12 cellular contexts compared by ENCODE assay signal in genomic region chr3:150237490-150237889, GRCh38.
DNase-seq lines count a peak whose midpoint lies in the region; ATAC-seq and TF ChIP-seq lines count a peak whose summit lies in the region.
"Had no signal": no experiment of that assay in that cellular context is flagged by ENCODE, and none has a peak within 500 bp of the region (broad histone marks: within the 10 kb centered on the region; RNA-seq: fewer than 3 reads in every experiment).

No MANE protein-coding gene starts in this region.

- H3K27ac Mint-ChIP-seq in activated naive CD4-positive, alpha-beta T cell treated with anti-CD3 and anti-CD28 coated beads for 36 hours = no peak overlapping the region

- H3K36me3 ChIP-seq in MG63 = no peaks in the 10 kb centered on the region
- H3K36me3 ChIP-seq in muscle layer of duodenum (ENCODE audit: control insufficient read depth in 1 of 2, insufficient read depth in 2 of 2, low read length in 2 of 2) = peaks cover 0 to 4% of the 10 kb centered on the region in 2 donors

- H3K4me3 ChIP-seq in MG63 (no peak overlapping the region), cardiac fibroblast (replicated peaks in 1 of 2; ENCODE audit: low read depth in 2 of 2, low read length in 2 of 2) (no peak overlapping the region), muscle layer of duodenum (ENCODE audit: low read depth in 1 of 2, low read length in 2 of 2) (no peak overlapping the region)

- H3K9me3 Mint-ChIP-seq in activated naive CD4-positive, alpha-beta T cell treated with anti-CD3 and anti-CD28 coated beads for 36 hours = no peaks in the 10 kb centered on the region

- intact Hi-C loops in activated naive CD4-positive, alpha-beta T cell treated with anti-CD3 and anti-CD28 coated beads for 36 hours (cut with micrococcal nuclease) = no loop called here

- peaks cover 2% of the 10 kb centered on the region for H3K27me3 Mint-ChIP-seq in activated naive CD4-positive, alpha-beta T cell treated with anti-CD3 and anti-CD28 coated beads for 36 hours (ENCODE audit: low read depth)
- H3K27me3 Mint-ChIP-seq: CD4-positive, alpha-beta memory T cell had no signal

- ATAC-seq in stimulated activated naive CD8-positive, alpha-beta T cell treated with anti-CD3 and anti-CD28 coated beads, Interleukin-15, Interleukin-2, amounts not matched to agents 100 U/mL and 50 U/mL, for 24 hours = no peak
- no peak for ATAC-seq in HG03025 (IDR thresholded peaks at IDR 0.05; ENCODE audit: low FRiP score, unreplicated experiment)

- H3K27me3 ChIP-seq in MG63 (no peaks in the 10 kb centered on the region), muscle layer of duodenum (ENCODE audit: low read depth, low read length) (no peaks in the 10 kb centered on the region)

- peak overlapping the region; percentile 76 for H3K27ac ChIP-seq in muscle layer of duodenum (ENCODE audit: low read length)

- no peak for TF ChIP-seq CTCF in cardiac fibroblast (IDR thresholded peaks at IDR 0.05; ENCODE audit: low read depth, low read length)

- H3K4me3 Mint-ChIP-seq in activated naive CD4-positive, alpha-beta T cell treated with anti-CD3 and anti-CD28 coated beads for 36 hours = no peak overlapping the region
- H3K4me3 Mint-ChIP-seq: CD4-positive, alpha-beta memory T cell had no signal

- H3K36me3 Mint-ChIP-seq in activated naive CD4-positive, alpha-beta T cell treated with anti-CD3 and anti-CD28 coated beads for 36 hours (ENCODE audit: low read depth) = no peaks in the 10 kb centered on the region
- H3K36me3 Mint-ChIP-seq: CD4-positive, alpha-beta memory T cell had no signal

- CTCF ChIA-PET in activated naive CD4-positive, alpha-beta T cell treated with anti-CD3 and anti-CD28 coated beads for 36 hours (lab: Charles Lee) = no interaction called here

- H3K9me3 ChIP-seq in MG63 = no peaks in the 10 kb centered on the region
- no peaks in the 10 kb centered on the region for H3K9me3 ChIP-seq in muscle layer of duodenum (ENCODE audit: control insufficient read depth in 1 of 2, low read length in 2 of 2)

- H3K4me1 Mint-ChIP-seq in activated naive CD4-positive, alpha-beta T cell treated with anti-CD3 and anti-CD28 coated beads for 36 hours (ENCODE audit: low read depth) = no peaks in the 10 kb centered on the region
- H3K4me1 Mint-ChIP-seq: CD4-positive, alpha-beta memory T cell had no signal

- DNase-seq in ACHN (peak; percentile 86), MG63 (peak; percentile 95), cardiac fibroblast (ENCODE audit: low read depth in 2 of 2) (peak; percentile 48 to 67), NCI-H1694 treated with DMSO at 0.1 percent for 48 hours (lab: John Stamatoyannopoulos, UW) (no peak)
- DNase-seq in activated naive CD4-positive, alpha-beta T cell treated with anti-CD3 and anti-CD28 coated beads for 36 hours = no peak
- DNase-seq in stimulated activated naive CD8-positive, alpha-beta T cell treated with anti-CD3 and anti-CD28 coated beads, Interleukin-15, Interleukin-2, amounts not matched to agents 100 U/mL and 50 U/mL, for 24 hours = no peak
- DNase-seq: CD4-positive, alpha-beta memory T cell; effector CD4-positive, alpha-beta T cell; stimulated activated naive CD4-positive, alpha-beta T cell treated with Interleukin-2 at 50 U/mL for 16 hours; T-helper 9 cell had no signal

- H3K4me1 ChIP-seq in muscle layer of duodenum (ENCODE audit: control insufficient read depth in 1 of 2, insufficient read depth in 2 of 2, low read length in 2 of 2) = peaks cover 18 to 45% of the 10 kb centered on the region in 2 donors

- in situ Hi-C loops in ACHN (cut with HindIII; ENCODE audit: low pct_ligation_motif_present, low pct_unique_long_range_greater_than_20kb, low sequenced_read_pairs) = no loop called here

Comparison
In these comparisons a context has a peak if more than half of its experiments do, and no peak if none do; other contexts are left out.
1. DNase-seq: peak in ACHN (single experiment), MG63 (single experiment) and cardiac fibroblast (2 of 2); none in activated naive CD4-positive, alpha-beta T cell treated with anti-CD3 and anti-CD28 coated beads for 36 hours (single experiment), NCI-H1694 treated with DMSO at 0.1 percent for 48 hours (single experiment) and stimulated activated naive CD8-positive, alpha-beta T cell treated with anti-CD3 and anti-CD28 coated beads, Interleukin-15, Interleukin-2, amounts not matched to agents 100 U/mL and 50 U/mL, for 24 hours (single experiment).